ENCODE assay signal across 22 cellular contexts in the genomic region with DNA sequence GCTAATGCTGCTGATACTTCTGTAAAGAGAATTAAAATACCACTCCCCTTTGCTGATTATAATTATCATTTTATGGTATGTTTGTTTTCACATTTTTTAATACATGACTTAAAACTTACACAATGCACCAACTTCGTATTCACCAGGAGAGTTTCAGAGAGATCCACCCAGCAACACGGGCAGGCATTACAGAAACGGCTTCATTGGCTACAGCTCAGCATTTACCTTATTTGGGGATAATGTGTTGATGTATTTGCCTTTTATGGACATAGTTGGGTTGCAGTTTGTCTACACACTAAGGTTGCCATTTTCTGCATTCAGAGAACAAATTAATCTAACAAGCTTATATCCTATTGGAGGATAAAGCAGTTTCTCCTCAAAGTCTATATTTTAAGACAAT.
DNase-seq lines count a peak whose midpoint lies in the region; ATAC-seq, FAIRE-seq and TF ChIP-seq lines count a peak whose summit lies in the region.
"Had no signal": no experiment of that assay in that cellular context is flagged by ENCODE, and none has a peak within 500 bp of the region (broad histone marks: within the 10 kb centered on the region; RNA-seq: fewer than 3 reads in every experiment).

No MANE protein-coding gene starts in this region.

- no peak overlapping the region for H2BK120ac ChIP-seq in H1 (replicated peaks; ENCODE audit: low read depth, low read length)

- H3K23ac ChIP-seq in H1 (ENCODE audit: insufficient read length), result no peak overlapping the region

- H4K20me1 ChIP-seq in H1 (replicated peaks in 1 of 2; ENCODE audit: control insufficient read depth in 1 of 2, insufficient read depth in 2 of 2, low read length in 2 of 2), result no peaks in the 10 kb centered on the region
- no peaks in the 10 kb centered on the region for H4K20me1 ChIP-seq in hepatocyte (ENCODE audit: insufficient read depth, poor library complexity, severe bottlenecking)

- H3K18ac ChIP-seq in H1 (ENCODE audit: extremely low read depth, low read length), result no peak overlapping the region

- no peak overlapping the region for H2BK20ac ChIP-seq in H1 (ENCODE audit: low read length)

- H3K9ac ChIP-seq in H1 (replicated peaks in 1 of 4; ENCODE audit: extremely low read depth in 1 of 4, low read depth in 3 of 4, low read length in 3 of 4), result no peak overlapping the region
- H3K9ac ChIP-seq: GM23248 had no signal

- no peak overlapping the region for H3K56ac ChIP-seq in H1 (replicated peaks; ENCODE audit: insufficient read length, low read depth, low read length)

- CTCF ChIA-PET in H1 (lab: Charles Lee; ENCODE audit: partially characterized antibody), result no interaction called here

- no peak for TF ChIP-seq POLR2A in H1 (IDR thresholded peaks at IDR 0.05; ENCODE audit: control extremely low read depth in 1 of 2, low read depth in 2 of 2, low read length in 2 of 2)
- no peak for TF ChIP-seq POLR2A in body of pancreas (IDR thresholded peaks at IDR 0.05)

- no peak overlapping the region for H4K91ac ChIP-seq in H1 (replicated peaks; ENCODE audit: insufficient read length, low read length)

- no peak overlapping the region for H3K4me2 ChIP-seq in H1 (ENCODE audit: insufficient read depth in 1 of 2, low read depth in 2 of 2, low read length in 2 of 2)
- H3K4me2 ChIP-seq in hepatocyte, result no peak overlapping the region
- H3K4me2 ChIP-seq: PC-9 had no signal

- no peak for ATAC-seq in body of pancreas
- ATAC-seq: K562, T-cell had no signal

- H2AK5ac ChIP-seq in H1 (ENCODE audit: low read depth, low read length), result no peak overlapping the region

- H3K4me3 ChIP-seq in H1 (ENCODE audit: extremely low read depth in 1 of 4, insufficient read depth in 2 of 4, low read depth in 3 of 4, low read length in 4 of 4) (no peak overlapping the region), body of pancreas (no peak overlapping the region), hepatocyte (no peak overlapping the region)
- H3K4me3 ChIP-seq: GM23248, K562, PC-9, SJCRH30 had no signal

- no peak for TF ChIP-seq RAD21 in H1 (IDR thresholded peaks at IDR 0.05 in 1 of 2, conservative IDR thresholded peaks at IDR 0.05 in 1 of 2; ENCODE audit: low read depth in 2 of 2, low read length in 2 of 2)

- in situ Hi-C loops in SK-MEL-5 (cut with HindIII; ENCODE audit: low pct_unique_long_range_greater_than_20kb, low sequenced_read_pairs), result no loop called here

- FAIRE-seq in H1 (lab: Jason Lieb, UNC), result no peak
- FAIRE-seq: D721Med, G401.6, K562 had no signal

- no peaks in the 10 kb centered on the region for H3K23me2 ChIP-seq in H1 (ENCODE audit: low read depth, low read length)

- POLR2A ChIA-PET in H1 (lab: Charles Lee; ENCODE audit: partially characterized antibody), result no interaction called here

- H3K4me1 ChIP-seq in H1 (replicated peaks in 1 of 4; ENCODE audit: control insufficient read depth in 3 of 4, insufficient read depth in 4 of 4, low read length in 3 of 4) (no peaks in the 10 kb centered on the region), body of pancreas (no peaks in the 10 kb centered on the region), hepatocyte (ENCODE audit: insufficient read depth) (no peaks in the 10 kb centered on the region)
- H3K4me1 ChIP-seq: SJCRH30 had no signal

- 0 out of 2 replicates have a peak overlapping the region, but pooled peaks have one; percentile 23 for H2AFZ ChIP-seq in H1 (ENCODE audit: low read length)
- no peak overlapping the region for H2AFZ ChIP-seq in hepatocyte
- H2AFZ ChIP-seq: GM23248, PC-9 had no signal

- no peaks in the 10 kb centered on the region for H3K36me3 ChIP-seq in H1 (ENCODE audit: control insufficient read depth in 2 of 4, insufficient read depth in 4 of 4, low read length in 3 of 4)
- no peaks in the 10 kb centered on the region for H3K36me3 ChIP-seq in body of pancreas (replicated peaks in 1 of 2; ENCODE audit: insufficient read depth in 1 of 2, low read depth in 2 of 2)
- H3K36me3 ChIP-seq in hepatocyte (replicated peaks; ENCODE audit: insufficient read depth, low read depth), result no peaks in the 10 kb centered on the region
- H3K36me3 ChIP-seq: SJCRH30 had no signal

- intact Hi-C loops in body of pancreas (cut with DNase I), result no loop called here

- TF ChIP-seq EP300 in H1 (IDR thresholded peaks at IDR 0.05; ENCODE audit: borderline replicate concordance in 1 of 2, low read depth in 2 of 2, low read length in 2 of 2), result no peak

- H3K79me2 ChIP-seq in H1 (ENCODE audit: control insufficient read depth in 1 of 2, insufficient read depth in 2 of 2, low read length in 2 of 2) (no peaks in the 10 kb centered on the region), hepatocyte (no peaks in the 10 kb centered on the region)

- no peaks in the 10 kb centered on the region for H3K9me3 ChIP-seq in H1 (ENCODE audit: insufficient read depth in 2 of 2, low read depth in 1 of 2, low read length in 1 of 2)
- H3K9me3 ChIP-seq in body of pancreas, result no peaks in the 10 kb centered on the region
- H3K9me3 ChIP-seq in hepatocyte (ENCODE audit: low read depth), result no peaks in the 10 kb centered on the region
- H3K9me3 ChIP-seq: SJCRH30 had no signal

- H2BK5ac ChIP-seq in H1 (ENCODE audit: low read depth, low read length), result no peak overlapping the region

- H3K79me1 ChIP-seq in H1 (ENCODE audit: low read depth, low read length), result no peaks in the 10 kb centered on the region

- H2BK12ac ChIP-seq in H1 (ENCODE audit: low read depth, low read length), result no peak overlapping the region

- no peaks in the 10 kb centered on the region for H3K9me2 ChIP-seq in hepatocyte (replicated peaks; ENCODE audit: insufficient read depth)

- H3K27ac ChIP-seq in H1 (ENCODE audit: low read depth, low read length) (no peak overlapping the region), body of pancreas (no peak overlapping the region), hepatocyte (no peak overlapping the region)
- H3K27ac ChIP-seq: GM23248, PC-9, SJCRH30 had no signal

- no peak overlapping the region for H2BK15ac ChIP-seq in H1 (ENCODE audit: low read length)

- no peak for TF ChIP-seq CTCF in H1 (IDR thresholded peaks at IDR 0.05; ENCODE audit: control extremely low read depth in 1 of 3, insufficient read depth in 1 of 3, low read depth in 1 of 3, low read length in 3 of 3)
- TF ChIP-seq CTCF in body of pancreas (IDR thresholded peaks at IDR 0.05), result no peak
- no peak for TF ChIP-seq CTCF in hepatocyte (IDR thresholded peaks at IDR 0.05; ENCODE audit: poor library complexity)

- no peak overlapping the region for H3K14ac ChIP-seq in H1 (ENCODE audit: insufficient read length)

- 91% methylated on average over 3 of the region's 3 CpGs; no CpG with 5 or more reads in 1 of the 2 experiments for WGBS in H1 (ENCODE audit: extremely low coverage in 1 of 2, insufficient coverage in 1 of 2, insufficient read length in 1 of 2, insufficient replicate concordance in 2 of 2, low coverage in 1 of 2, low lambda C conversion rate in 2 of 2, missing lambda C conversion rate in 1 of 2), 2 experiments
- 48 to 58% methylated on average over 3 of the region's 3 CpGs for WGBS in body of pancreas, 2 donors
- 78% methylated on average over 3 of the region's 3 CpGs for WGBS in hepatocyte (ENCODE audit: low lambda C conversion rate, missing lambda C conversion rate)

- no peak overlapping the region for H4K5ac ChIP-seq in H1 (ENCODE audit: insufficient read length, low read depth, low read length)

- H4K8ac ChIP-seq in H1 (ENCODE audit: extremely low read depth, insufficient read depth, low read length), result no peak overlapping the region

- H3K27me3 ChIP-seq in H1 (replicated peaks in 1 of 4; ENCODE audit: control insufficient read depth in 3 of 4, extremely low read depth in 1 of 4, insufficient read depth in 3 of 4, low read length in 3 of 4) (no peaks in the 10 kb centered on the region), body of pancreas (no peaks in the 10 kb centered on the region), hepatocyte (no peaks in the 10 kb centered on the region)
- H3K27me3 ChIP-seq: SJCRH30 had no signal

- H3K4ac ChIP-seq in H1 (replicated peaks; ENCODE audit: insufficient read length, low read depth, low read length), result no peak overlapping the region

- DNase-seq in NCI-H748 (lab: John Stamatoyannopoulos, UW; ENCODE audit: unreplicated experiment) (peak; percentile 52), NCI-H748 treated with DMSO at 0.1 percent for 48 hours (lab: John Stamatoyannopoulos, UW) (no peak), HT1080 (ENCODE audit: low read depth) (peak; percentile 10), SK-MEL-5 (ENCODE audit: low read depth, low spot score) (peak; percentile 53), H1 (ENCODE audit: low read depth in 1 of 2, low spot score in 2 of 2) (no peak), NCI-H187 (lab: John Stamatoyannopoulos, UW) (no peak), body of pancreas (no peak), hepatocyte (ENCODE audit: low spot score) (no peak)
- DNase-seq: C1 segment of cervical spinal cord; CD8-positive, alpha-beta memory T cell; GM23248; MV-4-11; NCI-H1417 treated with DMSO at 0.1 percent for 48 hours; NCI-H1930; NCI-H446; NCI-H526 treated with DMSO at 0.1 percent for 48 hours; PC-9; SJCRH30; T-cell had no signal

TF ChIP-seq in H1, 55 proteins besides CTCF, POLR2A, EP300 and RAD21:
- no peak for TF ChIP-seq POU5F1 (IDR thresholded peaks at IDR 0.05; ENCODE audit: low read depth, low read length)
- no peak for TF ChIP-seq NANOG (IDR thresholded peaks at IDR 0.05; ENCODE audit: insufficient read depth, low read depth, low read length, poor library complexity, severe bottlenecking)
- TF ChIP-seq SRF (IDR thresholded peaks at IDR 0.05; ENCODE audit: low read depth, low read length), result peak; percentile 9; the same call in 1 of the 2 replicates
- no peak for TF ChIP-seq TAF7 (optimal IDR thresholded peaks at IDR 0.05; ENCODE audit: borderline replicate concordance, low read depth, low read length)
- no peak for TF ChIP-seq NRF1 (IDR thresholded peaks at IDR 0.05; ENCODE audit: low read depth, low read length)

Comparison
In these comparisons a context has a peak if more than half of its experiments do, and no peak if none do; other contexts are left out.
1. DNase-seq: peak in NCI-H748 (single experiment), HT1080 (single experiment) and SK-MEL-5 (single experiment); none in NCI-H748 treated with DMSO at 0.1 percent for 48 hours (single experiment), H1 (0 of 2), NCI-H187 (0 of 2), body of pancreas (0 of 4) and hepatocyte (single experiment).